In genomic region chr20:36093025-36093803, GRCh38 we compare ENCODE assay signal across 8 cellular contexts.
DNase-seq lines count a peak whose midpoint lies in the region; ATAC-seq and TF ChIP-seq lines count a peak whose summit lies in the region.

No MANE protein-coding gene starts in this region.

- peaks cover 24% of the 10 kb centered on the region for H3K27me3 Mint-ChIP-seq in IgD-negative memory B cell
- peaks cover 48% of the 10 kb centered on the region for H3K27me3 Mint-ChIP-seq in activated CD4-positive, alpha-beta T cell treated with anti-CD3 and anti-CD28 coated beads, Interleukin-2, amount 10 ng/mL, durations not matched to agents 24 days and 14 days
- H3K27me3 Mint-ChIP-seq in dendritic cell treated with granulocyte-macrophage colony-stimulating factor and Interleukin-4, amounts not matched to agents 40 ng/mL and 50 ng/mL, for 4 days, result peaks cover 67% of the 10 kb centered on the region
- peaks cover 15% of the 10 kb centered on the region for H3K27me3 Mint-ChIP-seq in memory B cell
- H3K27me3 Mint-ChIP-seq in stimulated activated naive B cell treated with anti-CD40 and anti-IgM and Interleukin-4, amounts not matched to agents 10 μg/mL and 1 μg/mL and 100 μg/mL, for 72 hours, result peaks cover 38 to 48% of the 10 kb centered on the region in 2 donors

- DNase-seq in AG10803 (ENCODE audit: low read depth) (peak; percentile 60), memory B cell (ENCODE audit: low spot score in 2 of 2) (peak; percentile 32 to 44)
- peak; percentile 72 for DNase-seq in activated CD4-positive, alpha-beta T cell treated with anti-CD3 and anti-CD28 coated beads, Interleukin-2, amount 10 ng/mL, durations not matched to agents 24 days and 14 days
- DNase-seq in stimulated activated naive B cell treated with anti-CD40 and anti-IgM and Interleukin-4, amounts not matched to agents 10 μg/mL and 1 μg/mL and 100 μg/mL, for 72 hours, result peak; percentile 17

- TF ChIP-seq CTCF in AG10803 (conservative IDR thresholded peaks at IDR 0.05; ENCODE audit: low read length), result no peak

- H3K4me3 Mint-ChIP-seq in IgD-negative memory B cell, result peak overlapping the region; percentile 69 to 96 (median 88)
- H3K4me3 Mint-ChIP-seq in activated CD4-positive, alpha-beta T cell treated with anti-CD3 and anti-CD28 coated beads, Interleukin-2, amount 10 ng/mL, durations not matched to agents 24 days and 14 days, result peak overlapping the region; percentile 86
- H3K4me3 Mint-ChIP-seq in dendritic cell treated with granulocyte-macrophage colony-stimulating factor and Interleukin-4, amounts not matched to agents 40 ng/mL and 50 ng/mL, for 4 days, result peak overlapping the region; percentile 82
- peak overlapping the region; percentile 95 for H3K4me3 Mint-ChIP-seq in memory B cell
- H3K4me3 Mint-ChIP-seq in stimulated activated naive B cell treated with anti-CD40 and anti-IgM and Interleukin-4, amounts not matched to agents 10 μg/mL and 1 μg/mL and 100 μg/mL, for 72 hours, result peak overlapping the region; percentile 87 to 98

- peak; percentile 60 for ATAC-seq in memory B cell (ENCODE audit: low read depth)
- ATAC-seq in stimulated activated naive B cell treated with anti-CD40 and anti-IgM and Interleukin-4, amounts not matched to agents 10 μg/mL and 1 μg/mL and 100 μg/mL, for 72 hours (replicated peaks), result peak; percentile 58 to 67
- ATAC-seq in GM21367 (IDR thresholded peaks at IDR 0.05; ENCODE audit: unreplicated experiment), result no peak
- no peak for ATAC-seq in HG02884 (IDR thresholded peaks at IDR 0.05; ENCODE audit: unreplicated experiment)

- H3K27ac Mint-ChIP-seq in IgD-negative memory B cell (peak overlapping the region in 1 of 3 donors; percentile 64), memory B cell (peak overlapping the region; percentile 85)
- H3K27ac Mint-ChIP-seq in activated CD4-positive, alpha-beta T cell treated with anti-CD3 and anti-CD28 coated beads, Interleukin-2, amount 10 ng/mL, durations not matched to agents 24 days and 14 days, result no peak overlapping the region
- H3K27ac Mint-ChIP-seq in dendritic cell treated with granulocyte-macrophage colony-stimulating factor and Interleukin-4, amounts not matched to agents 40 ng/mL and 50 ng/mL, for 4 days, result peak overlapping the region; percentile 66
- H3K27ac Mint-ChIP-seq in stimulated activated naive B cell treated with anti-CD40 and anti-IgM and Interleukin-4, amounts not matched to agents 10 μg/mL and 1 μg/mL and 100 μg/mL, for 72 hours, result peak overlapping the region; percentile 96

- H3K9me3 Mint-ChIP-seq in IgD-negative memory B cell (peaks cover 0 to 1% (median 0%) of the 10 kb centered on the region in 3 donors), memory B cell (no peaks in the 10 kb centered on the region)
- H3K9me3 Mint-ChIP-seq in activated CD4-positive, alpha-beta T cell treated with anti-CD3 and anti-CD28 coated beads, Interleukin-2, amount 10 ng/mL, durations not matched to agents 24 days and 14 days, result no peaks in the 10 kb centered on the region
- H3K9me3 Mint-ChIP-seq in dendritic cell treated with granulocyte-macrophage colony-stimulating factor and Interleukin-4, amounts not matched to agents 40 ng/mL and 50 ng/mL, for 4 days, result no peaks in the 10 kb centered on the region
- H3K9me3 Mint-ChIP-seq in stimulated activated naive B cell treated with anti-CD40 and anti-IgM and Interleukin-4, amounts not matched to agents 10 μg/mL and 1 μg/mL and 100 μg/mL, for 72 hours, result no peaks in the 10 kb centered on the region

- H3K4me1 Mint-ChIP-seq in IgD-negative memory B cell, result peaks cover 15 to 22% (median 16%) of the 10 kb centered on the region in 3 donors
- peaks cover 15% of the 10 kb centered on the region for H3K4me1 Mint-ChIP-seq in activated CD4-positive, alpha-beta T cell treated with anti-CD3 and anti-CD28 coated beads, Interleukin-2, amount 10 ng/mL, durations not matched to agents 24 days and 14 days
- H3K4me1 Mint-ChIP-seq in dendritic cell treated with granulocyte-macrophage colony-stimulating factor and Interleukin-4, amounts not matched to agents 40 ng/mL and 50 ng/mL, for 4 days (ENCODE audit: low read depth), result peaks cover 51% of the 10 kb centered on the region
- peaks cover 17% of the 10 kb centered on the region for H3K4me1 Mint-ChIP-seq in memory B cell
- peaks cover 27 to 32% of the 10 kb centered on the region in 2 donors for H3K4me1 Mint-ChIP-seq in stimulated activated naive B cell treated with anti-CD40 and anti-IgM and Interleukin-4, amounts not matched to agents 10 μg/mL and 1 μg/mL and 100 μg/mL, for 72 hours

- intact Hi-C loops in activated CD4-positive, alpha-beta T cell treated with anti-CD3 and anti-CD28 coated beads, Interleukin-2, amount 10 ng/mL, durations not matched to agents 24 days and 14 days (cut with micrococcal nuclease), result loop anchor here (5.0 kb wide), 1 partner anchor 41 kb away; no protein-coding TSS in a partner anchor
- intact Hi-C loops in dendritic cell treated with granulocyte-macrophage colony-stimulating factor and Interleukin-4, amounts not matched to agents 40 ng/mL and 50 ng/mL, for 4 days (cut with micrococcal nuclease), result no loop called here

- H3K4me3 ChIP-seq in AG10803 (ENCODE audit: low read length), result peak overlapping the region; percentile 76

- H3K36me3 Mint-ChIP-seq in IgD-negative memory B cell (no peaks in the 10 kb centered on the region), memory B cell (peaks cover 5% of the 10 kb centered on the region)
- no peaks in the 10 kb centered on the region for H3K36me3 Mint-ChIP-seq in activated CD4-positive, alpha-beta T cell treated with anti-CD3 and anti-CD28 coated beads, Interleukin-2, amount 10 ng/mL, durations not matched to agents 24 days and 14 days (ENCODE audit: low read depth)
- H3K36me3 Mint-ChIP-seq in dendritic cell treated with granulocyte-macrophage colony-stimulating factor and Interleukin-4, amounts not matched to agents 40 ng/mL and 50 ng/mL, for 4 days (ENCODE audit: low read depth), result peaks cover 6% of the 10 kb centered on the region
- peaks cover 4 to 8% of the 10 kb centered on the region in 2 donors for H3K36me3 Mint-ChIP-seq in stimulated activated naive B cell treated with anti-CD40 and anti-IgM and Interleukin-4, amounts not matched to agents 10 μg/mL and 1 μg/mL and 100 μg/mL, for 72 hours

Comparison
In these comparisons a context has a peak if more than half of its experiments do, and no peak if none do; other contexts are left out.
1. DNase-seq: peak in every context shown above with its lines; median percentile 72 in activated CD4-positive, alpha-beta T cell treated with anti-CD3 and anti-CD28 coated beads, Interleukin-2, amount 10 ng/mL, durations not matched to agents 24 days and 14 days; 60 in AG10803; 38 in memory B cell; 17 in stimulated activated naive B cell treated with anti-CD40 and anti-IgM and Interleukin-4, amounts not matched to agents 10 μg/mL and 1 μg/mL and 100 μg/mL, for 72 hours.
2. ATAC-seq: peak in memory B cell (single experiment) and stimulated activated naive B cell treated with anti-CD40 and anti-IgM and Interleukin-4, amounts not matched to agents 10 μg/mL and 1 μg/mL and 100 μg/mL, for 72 hours (2 of 2); none in GM21367 (single experiment) and HG02884 (single experiment).
3. Peak in every context shown above with its lines, with median percentiles within 50 percentile points of each other: H3K4me3 Mint-ChIP-seq.